ENCODE assay signal across 26 cellular contexts in the genomic region with DNA sequence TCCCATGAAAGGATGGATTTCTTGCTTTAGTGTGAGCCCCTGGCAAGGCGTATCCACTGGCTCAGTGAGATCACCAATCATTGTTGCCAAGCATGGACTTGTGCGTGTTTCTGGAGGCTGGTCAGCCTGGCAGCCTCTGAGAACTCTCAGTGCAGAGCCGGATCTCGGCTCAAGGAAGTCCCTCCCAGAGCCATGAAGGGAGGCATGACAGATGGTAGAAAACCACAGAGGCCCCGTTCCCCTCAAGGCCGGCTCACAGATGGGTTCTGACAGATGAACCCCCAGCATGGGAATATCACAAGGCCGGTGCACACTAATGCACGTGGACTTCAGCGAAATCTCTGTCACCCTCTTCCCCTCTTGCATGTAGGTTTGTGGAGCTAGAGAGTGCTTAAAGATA.
"Had no signal": no experiment of that assay in that cellular context is flagged by ENCODE, and none has a peak within 500 bp of the region (broad histone marks: within the 10 kb centered on the region; RNA-seq: fewer than 3 reads in every experiment).

No MANE protein-coding gene starts in this region.

- H3K36me3 ChIP-seq: left lung, lower lobe of right lung, pancreas, prostate gland, suprapubic skin, thoracic aorta, tibial nerve, uterus had no signal

- H3K27ac ChIP-seq: left lung, lower lobe of right lung, pancreas, prostate gland, skin epidermis, suprapubic skin, thoracic aorta, tibial nerve, uterus had no signal

- H3K4me3 ChIP-seq: left lung, lower lobe of right lung, pancreas, prostate gland, skin epidermis, suprapubic skin, thoracic aorta, tibial nerve, uterus had no signal

- ATAC-seq: left colon; left lung; lower lobe of right lung; naive thymus-derived CD8-positive, alpha-beta T cell; pancreas; right cardiac atrium; sciatic nerve; stimulated activated effector memory CD8-positive, alpha-beta T cell treated with anti-CD3 and anti-CD28 coated beads, Interleukin-12 subunit alpha, Interleukin-12 subunit beta, amount 100 ng/mL, for 72 hours had no signal

- H3K4me1 ChIP-seq: left lung, lower lobe of right lung, pancreas, prostate gland, suprapubic skin had no signal

- H3K27me3 ChIP-seq: left lung, pancreas, tibial nerve, uterus had no signal

- H3K9me3 ChIP-seq: lower lobe of right lung, pancreas, prostate gland, suprapubic skin, thoracic aorta, uterus had no signal

- DNase-seq: hypothalamus; immature natural killer cell; kidney; left colon; left lung; lower lobe of right lung; mammary epithelial cell; mesenchymal stem cell; naive thymus-derived CD8-positive, alpha-beta T cell; nucleus accumbens; pancreas; retina; right cardiac atrium; stimulated activated CD4-positive, alpha-beta T cell treated with anti-CD3 and anti-CD28 coated beads, Interleukin-12 subunit alpha, Interleukin-12 subunit beta, amount 100 ng/mL, for 4 hours; stimulated activated CD4-positive, alpha-beta T cell treated with anti-CD3 and anti-CD28 coated beads, Interleukin-15, amount 100 ng/mL, for 24 hours; stimulated activated CD4-positive, alpha-beta T cell treated with anti-CD3 and anti-CD28 coated beads, Interleukin-2, amount 100 ng/mL, for 24 hours; stimulated activated CD4-positive, alpha-beta T cell treated with anti-CD3 and anti-CD28 coated beads, Interleukin-4, amount 100 ng/mL, for 1 hour; stimulated activated naive CD4-positive, alpha-beta T cell; uterus had no signal
